13 cellular contexts compared by ENCODE assay signal in genomic region chr15:85955501-85956391, GRCh38.
DNase-seq lines count a peak whose midpoint lies in the region; ATAC-seq, FAIRE-seq and TF ChIP-seq lines count a peak whose summit lies in the region.
"Had no signal": no experiment of that assay in that cellular context is flagged by ENCODE, and none has a peak within 500 bp of the region (broad histone marks: within the 10 kb centered on the region; RNA-seq: fewer than 3 reads in every experiment).

No MANE protein-coding gene starts in this region.

- H2AFZ ChIP-seq in OCI-LY1 (ENCODE audit: low read length) = no peak overlapping the region; the same call in 1 of the 2 replicates

- no peaks in the 10 kb centered on the region for H3F3A ChIP-seq in OCI-LY1 (ENCODE audit: insufficient read depth, low read length)

- peak overlapping the region; percentile 42 for H3K27ac ChIP-seq in OCI-LY1 (ENCODE audit: low read depth, low read length, poor library complexity, severe bottlenecking)
- H3K27ac ChIP-seq: VCaP had no signal

- H3K9me3 Mint-ChIP-seq in Calu3 (ENCODE audit: low read depth, unreplicated experiment) = no peaks in the 10 kb centered on the region
- H3K9me3 Mint-ChIP-seq: effector memory CD8-positive, alpha-beta T cell; natural killer cell treated with Interleukin-12 subunit alpha and Interleukin-12 subunit beta and Interleukin-15 and Interleukin-18, amount 100 ng/mL, for 72 hours had no signal

- no peaks in the 10 kb centered on the region for H3K9me2 ChIP-seq in OCI-LY1 (ENCODE audit: low read depth, low read length)

- CTCF ChIA-PET in Calu3 (lab: Charles Lee) = no interaction called here

- H3K9ac ChIP-seq in OCI-LY1 (ENCODE audit: low read length) = no peak overlapping the region

- no peak overlapping the region for H3K4me2 ChIP-seq in OCI-LY1 (ENCODE audit: low read length)

- H3K27ac Mint-ChIP-seq in Calu3 (ENCODE audit: unreplicated experiment) = no peak overlapping the region
- H3K27ac Mint-ChIP-seq: CD14-positive monocyte; effector memory CD8-positive, alpha-beta T cell; natural killer cell treated with Interleukin-12 subunit alpha and Interleukin-12 subunit beta and Interleukin-15 and Interleukin-18, amount 100 ng/mL, for 72 hours had no signal

- BruUV-seq in Calu3 (replicated peaks; lab: Mats Ljungman, UMichigan) = no TSS peak

- peak; percentile 19 for DNase-seq in GM20000 (ENCODE audit: low spot score)
- DNase-seq in Calu3 = no peak
- no peak for DNase-seq in NCI-H226
- DNase-seq in NCI-H774 (lab: John Stamatoyannopoulos, UW) = no peak
- no peak for DNase-seq in frontal cortex (ENCODE audit: low spot score in 2 of 2)
- DNase-seq: effector memory CD8-positive, alpha-beta T cell; stimulated activated CD4-positive, alpha-beta T cell treated with anti-CD3 and anti-CD28 coated beads, Interleukin-15, amount 100 ng/mL, for 24 hours had no signal

- 0 out of 2 replicates have a peak, but pooled peaks cover 7% of the 10 kb centered on the region for H3K9me3 ChIP-seq in OCI-LY1 (ENCODE audit: low read length)

- ATAC-seq in GM18502 (IDR thresholded peaks at IDR 0.05; ENCODE audit: poor library complexity, unreplicated experiment) (peak; percentile 91), HG03025 (IDR thresholded peaks at IDR 0.05; ENCODE audit: low FRiP score, unreplicated experiment) (peak; percentile 78)
- ATAC-seq: effector memory CD8-positive, alpha-beta T cell; natural killer cell treated with Interleukin-12 subunit alpha and Interleukin-12 subunit beta and Interleukin-15 and Interleukin-18, amount 100 ng/mL, for 72 hours had no signal

- peaks cover 66% of the 10 kb centered on the region for H3K27me3 Mint-ChIP-seq in Calu3 (ENCODE audit: unreplicated experiment)

- intact Hi-C loops in Calu3 (cut with micrococcal nuclease; ENCODE audit: unreplicated experiment) = no loop called here

- H3K4me3 ChIP-seq in OCI-LY1 (ENCODE audit: low read depth, low read length, poor library complexity, severe bottlenecking) = no peak overlapping the region

- H3K4me1 Mint-ChIP-seq in Calu3 (ENCODE audit: low read depth, unreplicated experiment) = no peaks in the 10 kb centered on the region
- H3K4me1 Mint-ChIP-seq: CD14-positive monocyte had no signal

- H3K36me3 ChIP-seq in OCI-LY1 (ENCODE audit: insufficient read depth, low read length) = peaks cover 6% of the 10 kb centered on the region; the same call in 1 of the 2 replicates

- no peaks in the 10 kb centered on the region for H4K20me1 ChIP-seq in OCI-LY1 (ENCODE audit: insufficient read depth, low read length)

- no peaks in the 10 kb centered on the region for H3K36me3 Mint-ChIP-seq in Calu3 (ENCODE audit: insufficient read depth, unreplicated experiment)
- H3K36me3 Mint-ChIP-seq: CD14-positive monocyte; natural killer cell treated with Interleukin-12 subunit alpha and Interleukin-12 subunit beta and Interleukin-15 and Interleukin-18, amount 100 ng/mL, for 72 hours had no signal

- no peak overlapping the region for H3K4me3 Mint-ChIP-seq in Calu3 (ENCODE audit: low read depth, unreplicated experiment)
- H3K4me3 Mint-ChIP-seq: CD14-positive monocyte; effector memory CD8-positive, alpha-beta T cell; natural killer cell treated with Interleukin-12 subunit alpha and Interleukin-12 subunit beta and Interleukin-15 and Interleukin-18, amount 100 ng/mL, for 72 hours had no signal

- no peak for TF ChIP-seq CTCF in GM20000 (IDR thresholded peaks at IDR 0.05; ENCODE audit: extremely low read depth, missing control alignments)
- no peak for TF ChIP-seq CTCF in OCI-LY1 (IDR thresholded peaks at IDR 0.05; ENCODE audit: low read length)
- no peak for TF ChIP-seq CTCF in Calu3 (IDR thresholded peaks at IDR 0.05; ENCODE audit: unreplicated experiment)

- H3K79me2 ChIP-seq in OCI-LY1 (ENCODE audit: insufficient read depth, low read length) = no peaks in the 10 kb centered on the region

- no peaks in the 10 kb centered on the region for H3K27me3 ChIP-seq in OCI-LY1 (ENCODE audit: insufficient read depth, low read length)

- H3K4me1 ChIP-seq in OCI-LY1 (ENCODE audit: insufficient read depth, low read length, severe bottlenecking) = peaks cover 44% of the 10 kb centered on the region

- no peak for FAIRE-seq in frontal cortex (lab: Jason Lieb, UNC)
